ENCODE assay signal across 8 cellular contexts in the genomic region with DNA sequence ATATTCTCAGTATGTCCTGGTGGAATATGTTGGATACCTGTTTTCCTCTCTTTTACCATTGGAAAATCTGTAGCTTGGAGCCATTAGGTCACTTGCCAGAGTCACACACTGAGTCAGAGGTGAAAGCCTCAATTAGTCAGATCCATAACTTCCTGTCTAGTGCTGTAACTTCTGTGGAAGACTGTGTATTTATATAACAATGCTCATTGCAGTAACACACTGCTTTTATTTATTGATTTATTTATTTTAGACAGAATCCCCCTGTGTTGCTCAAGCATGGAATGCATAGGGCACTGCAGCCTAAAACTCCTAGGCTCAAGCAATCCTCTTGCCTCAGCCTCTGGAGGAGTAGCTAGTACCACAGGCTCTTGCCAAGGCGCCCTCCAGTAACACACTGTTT. TPM values are rescaled to one million over a fixed set of nuclear protein-coding genes. Genes with fewer than 3 reads are reported as not detected.
DNase-seq lines count a peak whose midpoint lies in the region; ATAC-seq, FAIRE-seq and TF ChIP-seq lines count a peak whose summit lies in the region.

No MANE protein-coding gene starts in this region.

- peaks cover 21% of the 10 kb centered on the region for H3K79me2 ChIP-seq in GM12878 (ENCODE audit: control insufficient read depth, insufficient read depth, low read length)

- TF ChIP-seq CTCF in heart right ventricle (IDR thresholded peaks at IDR 0.05) (no peak), GM12878 (IDR thresholded peaks at IDR 0.05 in 2 of 3, conservative IDR thresholded peaks at IDR 0.05 in 1 of 3; ENCODE audit: control insufficient read depth in 2 of 3, extremely low read depth in 1 of 3, insufficient read depth in 1 of 3, low read depth in 3 of 3, low read length in 3 of 3) (no peak), left lung (IDR thresholded peaks at IDR 0.05) (no peak), uterus (IDR thresholded peaks at IDR 0.05) (no peak)

- H3K27ac ChIP-seq in heart right ventricle (peak overlapping the region in 9 of 10 donors; percentile 2 to 83 (median 51)), GM12878 (ENCODE audit: control insufficient read depth, insufficient read depth) (no peak overlapping the region), left lung (peak overlapping the region; percentile 20 to 44), uterus (peak overlapping the region; percentile 60 to 82)

- intact Hi-C loops in heart right ventricle (cut with DNase I): no loop called here
- intact Hi-C loops in left ventricle myocardium superior (cut with micrococcal nuclease): no loop called here
- intact Hi-C loops in GM12878 (cut with micrococcal nuclease; ENCODE audit: unreplicated experiment): loop anchor here (2.0 kb wide), 1 partner anchor 253 kb away; the partner anchor contains the start of gene USP1
- intact Hi-C loops in left lung (cut with DNase I): no loop called here
- intact Hi-C loops in uterus (cut with DNase I; ENCODE audit: low total_unique reads): no loop called here

- TF ChIP-seq EP300 in GM12878 (IDR thresholded peaks at IDR 0.05; ENCODE audit: borderline replicate concordance in 1 of 2, control insufficient read depth in 1 of 2, low read depth in 2 of 2, low read length in 2 of 2): no peak

- no peak overlapping the region for H3K4me3 ChIP-seq in heart right ventricle
- no peak overlapping the region for H3K4me3 ChIP-seq in GM12878
- H3K4me3 ChIP-seq in left lung: no peak overlapping the region
- no peak overlapping the region for H3K4me3 ChIP-seq in uterus

- DNase-seq in heart right ventricle: no peak
- no peak for DNase-seq in left ventricle myocardium superior
- DNase-seq in GM12878 (ENCODE audit: low read depth, low spot score): no peak
- DNase-seq in left lung: no peak
- DNase-seq in uterus: no peak
- no peak for DNase-seq in stimulated activated CD8-positive, alpha-beta memory T cell treated with anti-CD3 and anti-CD28 coated beads, Interleukin-4, amount 100 ng/mL, for 48 hours
- no peak for DNase-seq in DMS79 (lab: John Stamatoyannopoulos, UW)

- TF ChIP-seq POLR2A in GM12878 (IDR thresholded peaks at IDR 0.05; ENCODE audit: low read depth, low read length) (no peak), uterus (IDR thresholded peaks at IDR 0.05) (no peak)

- no peak overlapping the region for H3K9ac ChIP-seq in GM12878 (ENCODE audit: control insufficient read depth, insufficient read depth, low read length)

- BruUV-seq in GM12878 (replicated peaks; lab: Mats Ljungman, UMichigan): no TSS peak

- POLR2A ChIA-PET in GM12878 (lab: Charles Lee): interaction anchor here (0.8 to 1.2 kb wide), 2 partner anchors 65 to 68 kb away, joined by 3 to 4 read pairs; no protein-coding TSS in a partner anchor

- ATAC-seq in heart right ventricle (peak in 2 of 8 donors; percentile 15 to 19), left ventricle myocardium superior (no peak), GM12878 (no peak), left lung (no peak), GM21717 (IDR thresholded peaks at IDR 0.05; ENCODE audit: unreplicated experiment) (no peak)

- H3K4me2 ChIP-seq in GM12878 (ENCODE audit: control insufficient read depth, insufficient read depth): peak overlapping the region; percentile 79

- no peak for TF ChIP-seq RAD21 in GM12878 (IDR thresholded peaks at IDR 0.05; ENCODE audit: insufficient read depth, low read depth, low read length)

- RAD21 ChIA-PET in GM12878 (lab: Charles Lee; ENCODE audit: unreplicated experiment): interaction anchor here (0.6 to 1.8 kb wide), 8 partner anchors 32 to 107 kb away, joined by 3 to 10 read pairs (median 4); no protein-coding TSS in a partner anchor

- no peaks in the 10 kb centered on the region for H3K9me3 ChIP-seq in heart right ventricle
- no peaks in the 10 kb centered on the region; the same call in 2 of the 3 replicates for H3K9me3 ChIP-seq in GM12878 (replicated peaks; ENCODE audit: control insufficient read depth, insufficient read depth, low read length)
- no peaks in the 10 kb centered on the region for H3K9me3 ChIP-seq in left lung
- H3K9me3 ChIP-seq in uterus: no peaks in the 10 kb centered on the region

- no peak overlapping the region for H2AFZ ChIP-seq in GM12878 (ENCODE audit: control insufficient read depth, low read depth, low read length)

- H3K36me3 ChIP-seq in heart right ventricle (no peaks in the 10 kb centered on the region), GM12878 (ENCODE audit: control insufficient read depth in 2 of 2, insufficient read depth in 2 of 2, low read length in 1 of 2) (no peaks in the 10 kb centered on the region), left lung (no peaks in the 10 kb centered on the region), uterus (no peaks in the 10 kb centered on the region)

- CTCF ChIA-PET in GM12878 (lab: Yijun Ruan, JAX): interaction anchor here (1.2 to 2.7 kb wide), 4 partner anchors 13 to 152 kb away, joined by 3 to 16 read pairs (median 4); no protein-coding TSS in a partner anchor

- H3K27me3 ChIP-seq in heart right ventricle (peaks cover 0 to 7% (median 0%) of the 10 kb centered on the region in 7 donors), GM12878 (replicated peaks in 1 of 2; ENCODE audit: control insufficient read depth in 2 of 2, insufficient read depth in 2 of 2, low read length in 1 of 2) (no peaks in the 10 kb centered on the region), left lung (no peaks in the 10 kb centered on the region), uterus (no peaks in the 10 kb centered on the region)

- in situ Hi-C loops in GM12878 (cut with MboI): no loop called here

- FAIRE-seq in GM12878 (lab: Jason Lieb, UNC): no peak

- H4K20me1 ChIP-seq in GM12878 (ENCODE audit: control insufficient read depth, insufficient read depth): no peaks in the 10 kb centered on the region

- H3K4me1 ChIP-seq in heart right ventricle: peaks cover 5 to 55% (median 27%) of the 10 kb centered on the region in 9 donors
- H3K4me1 ChIP-seq in GM12878 (ENCODE audit: control insufficient read depth, insufficient read depth, low read length): peaks cover 4% of the 10 kb centered on the region; the same call in 1 of the 2 replicates
- peaks cover 11 to 33% of the 10 kb centered on the region in 2 donors for H3K4me1 ChIP-seq in left lung
- H3K4me1 ChIP-seq in uterus: peaks cover 0 to 3% of the 10 kb centered on the region in 2 donors

- SMC1A ChIA-PET in GM12878 (lab: Charles Lee; ENCODE audit: uncharacterized antibody, unreplicated experiment): interaction anchor here (0.8 to 3.5 kb wide), 8 partner anchors 34 to 250 kb away, joined by 3 to 23 read pairs (median 8); no protein-coding TSS in a partner anchor

- WGBS in heart right ventricle, 2 donors: 83 to 95% methylated on average over 1 of the region's 1 CpG
- 100% methylated on average over 1 of the region's 1 CpG for WGBS in GM12878 (ENCODE audit: insufficient coverage, insufficient replicate concordance, low lambda C conversion rate, missing lambda C conversion rate)

TF ChIP-seq in GM12878, 131 proteins besides CTCF, POLR2A, EP300 and RAD21 (continues in another document):
- TF ChIP-seq JUNB (IDR thresholded peaks at IDR 0.05): no peak
- TF ChIP-seq, protein P1, sequence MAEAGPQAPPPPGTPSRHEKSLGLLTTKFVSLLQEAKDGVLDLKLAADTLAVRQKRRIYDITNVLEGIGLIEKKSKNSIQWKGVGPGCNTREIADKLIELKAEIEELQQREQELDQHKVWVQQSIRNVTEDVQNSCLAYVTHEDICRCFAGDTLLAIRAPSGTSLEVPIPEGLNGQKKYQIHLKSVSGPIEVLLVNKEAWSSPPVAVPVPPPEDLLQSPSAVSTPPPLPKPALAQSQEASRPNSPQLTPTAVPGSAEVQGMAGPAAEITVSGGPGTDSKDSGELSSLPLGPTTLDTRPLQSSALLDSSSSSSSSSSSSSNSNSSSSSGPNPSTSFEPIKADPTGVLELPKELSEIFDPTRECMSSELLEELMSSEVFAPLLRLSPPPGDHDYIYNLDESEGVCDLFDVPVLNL (IDR thresholded peaks at IDR 0.05; ENCODE audit: low read depth, low read length): no peak
- TF ChIP-seq ZSCAN29 (IDR thresholded peaks at IDR 0.05): no peak
- no peak for TF ChIP-seq WRNIP1 (IDR thresholded peaks at IDR 0.05; ENCODE audit: borderline replicate concordance, low read depth, low read length)
- no peak for TF ChIP-seq RELB (IDR thresholded peaks at IDR 0.05; ENCODE audit: low read depth)
- TF ChIP-seq ASH2L (IDR thresholded peaks at IDR 0.05; ENCODE audit: borderline replicate concordance, low read depth): no peak

RNA-seq across cellular contexts. Expression of gene DOCK7, which starts 1.3 kb away (rescaled TPM):
- total RNA-seq in heart right ventricle: 10 to 100 TPM in 7 of 10 donors, 1 to 10 TPM in 3; 8.6 to 17.1 (median 11.4) TPM
- 1 to 10 TPM; 3.5 to 5.0 TPM for polyA plus RNA-seq in heart right ventricle
- total RNA-seq in left ventricle myocardium superior: 9.4 TPM
- 138 and 140 TPM in 2 replicates for total RNA-seq in GM12878 (2013; cell fraction: nucleolus; rRNA removed)
- total RNA-seq in GM12878 (2014; rRNA removed): 29.7 and 30.7 TPM in 2 replicates
- total RNA-seq in GM12878 (2014; rRNA removed; fragmentation: Illumina TruSeq; extraction: Trizol): 26.3 and 34.1 TPM in 2 replicates
- total RNA-seq in GM12878 (2021): 29.5 and 35.5 TPM in 2 replicates
- 26.9 TPM for polyA plus RNA-seq in GM12878 (2011; ENCODE audit: low read depth)
- 34.6 and 42.0 TPM in 2 replicates for polyA plus RNA-seq in GM12878 (2011; rRNA removed)
- polyA plus RNA-seq in GM12878 (2011; cell fraction: cytosol; rRNA removed): 13.7 and 14.1 TPM in 2 replicates
- polyA plus RNA-seq in GM12878 (2011; cell fraction: nucleus; rRNA removed): 18.6 and 26.8 TPM in 2 replicates
- polyA plus RNA-seq in GM12878 (2012): 12.0 and 13.2 TPM in 2 replicates
- 27.8 and 52.7 TPM in 2 replicates for polyA plus RNA-seq in GM12878 (2014; fragmentation: Illumina TruSeq; extraction: Trizol)
- 1 to 10 TPM; 4.8 to 7.0 TPM for polyA plus RNA-seq in GM12878 (2014; fragmentation: Nextera tagmentation; extraction: Ambion mirVana)
- polyA plus RNA-seq in GM12878 (2014; rRNA removed): 17.6 and 25.9 TPM in 2 replicates
- 10 to 100 TPM; 13.2 to 24.2 TPM for polyA plus RNA-seq in GM12878 (2016; fragmentation: Nextera tagmentation; extraction: Ambion mirVana)
- polyA minus RNA-seq in GM12878 (2011; rRNA and poly(A)+ RNA removed): 63.5 and 113 TPM in 2 replicates
- 34.5 and 37.3 TPM in 2 replicates for polyA minus RNA-seq in GM12878 (2011; cell fraction: cytosol; rRNA and poly(A)+ RNA removed)
- 48.2 and 92.5 TPM in 2 replicates for polyA minus RNA-seq in GM12878 (2011; cell fraction: nucleus; rRNA and poly(A)+ RNA removed)
- total RNA-seq in left lung: 10 to 100 TPM; 33.1 to 38.3 TPM
- total RNA-seq in uterus: 100 to 1,000 TPM in 2 of 4 donors, 10 to 100 TPM in 2; 17.9 to 134 (median 77.9) TPM
